Comparison of ENCODE assay signal across 15 cellular contexts in genomic region chr11:68454767-68455166, GRCh38. TPM values are rescaled to one million over a fixed set of nuclear protein-coding genes. Genes with fewer than 3 reads are reported as not detected.
DNase-seq lines count a peak whose midpoint lies in the region; ATAC-seq and TF ChIP-seq lines count a peak whose summit lies in the region.
"Had no signal": no experiment of that assay in that cellular context is flagged by ENCODE, and none has a peak within 500 bp of the region (broad histone marks: within the 10 kb centered on the region; RNA-seq: fewer than 3 reads in every experiment).

No MANE protein-coding gene starts in this region.

- no peak overlapping the region for H3K4me3 ChIP-seq in HEK293 (ENCODE audit: low read depth, low read length)
- H3K4me3 ChIP-seq in SJSA1: no peak overlapping the region
- no peak overlapping the region for H3K4me3 ChIP-seq in lower lobe of right lung
- H3K4me3 ChIP-seq in foreskin fibroblast (ENCODE audit: low read depth in 1 of 2, low read length in 2 of 2): no peak overlapping the region
- H3K4me3 ChIP-seq: pancreas, SK-N-MC, uterus had no signal

- no peak overlapping the region for H3K27ac Mint-ChIP-seq in CD14-positive monocyte
- H3K27ac Mint-ChIP-seq: B cell; stimulated activated naive CD8-positive, alpha-beta T cell treated with anti-CD3 and anti-CD28 coated beads, Interleukin-15, Interleukin-2, amounts not matched to agents 100 ng/mL and 50 ng/mL, for 24 hours had no signal

- H3K36me3 ChIP-seq in HEK293 (ENCODE audit: control insufficient read depth in 2 of 2, insufficient read depth in 1 of 2, low read length in 2 of 2) (no peaks in the 10 kb centered on the region), SJSA1 (no peaks in the 10 kb centered on the region), lower lobe of right lung (no peaks in the 10 kb centered on the region)
- H3K36me3 ChIP-seq: pancreas, uterus had no signal

- ATAC-seq in lower lobe of right lung (peak; percentile 71 to 79), GM18502 (IDR thresholded peaks at IDR 0.05; ENCODE audit: poor library complexity, unreplicated experiment) (no peak), GM18858 (IDR thresholded peaks at IDR 0.05; ENCODE audit: unreplicated experiment) (no peak)
- ATAC-seq: pancreas had no signal

- H3K9me3 ChIP-seq in HEK293 (ENCODE audit: control insufficient read depth, insufficient read depth, low read depth, low read length) (no peaks in the 10 kb centered on the region), SJSA1 (replicated peaks) (no peaks in the 10 kb centered on the region), lower lobe of right lung (no peaks in the 10 kb centered on the region)
- H3K9me3 ChIP-seq: pancreas, uterus had no signal

- POLR2A ChIA-PET in HEK293 (lab: Yijun Ruan, JAX): no interaction called here

- intact Hi-C loops in lower lobe of right lung (cut with DNase I): no loop called here
- intact Hi-C loops in CD14-positive monocyte (cut with micrococcal nuclease): no loop called here

- H3K27me3 ChIP-seq in SJSA1 (replicated peaks) (no peaks in the 10 kb centered on the region), lower lobe of right lung (ENCODE audit: low read depth) (no peaks in the 10 kb centered on the region)
- H3K27me3 ChIP-seq: pancreas, uterus had no signal

- peaks cover 1 to 20% (median 8%) of the 10 kb centered on the region in 3 donors for H3K27me3 Mint-ChIP-seq in CD14-positive monocyte (ENCODE audit: low read depth in 3 of 3)
- H3K27me3 Mint-ChIP-seq: B cell; stimulated activated naive CD8-positive, alpha-beta T cell treated with anti-CD3 and anti-CD28 coated beads, Interleukin-15, Interleukin-2, amounts not matched to agents 100 ng/mL and 50 ng/mL, for 24 hours had no signal

- H3K27ac ChIP-seq in HEK293 (ENCODE audit: extremely low read depth, low read depth, low read length): no peak overlapping the region
- 0 out of 2 replicates have a peak overlapping the region, but pooled peaks have one; percentile 1 for H3K27ac ChIP-seq in SJSA1
- H3K27ac ChIP-seq in lower lobe of right lung: no peak overlapping the region
- H3K27ac ChIP-seq: KMS-11, pancreas, SK-N-MC, uterus had no signal

- no peak overlapping the region for H3K4me3 Mint-ChIP-seq in CD14-positive monocyte
- H3K4me3 Mint-ChIP-seq: B cell; stimulated activated naive CD8-positive, alpha-beta T cell treated with anti-CD3 and anti-CD28 coated beads, Interleukin-15, Interleukin-2, amounts not matched to agents 100 ng/mL and 50 ng/mL, for 24 hours had no signal

- TF ChIP-seq CTCF in HEK293 (tag by site-specific recombination; IDR thresholded peaks at IDR 0.05) (no peak), lower lobe of right lung (IDR thresholded peaks at IDR 0.05) (no peak), CD14-positive monocyte (IDR thresholded peaks at IDR 0.05) (no peak), foreskin fibroblast (IDR thresholded peaks at IDR 0.05; ENCODE audit: low read depth, low read length) (no peak)

- CTCF ChIA-PET in HEK293 (lab: Yijun Ruan, JAX): interaction anchor here (0.6 kb wide), 1 partner anchor 45 kb away, joined by 3 read pairs; no protein-coding TSS in a partner anchor

- DNase-seq in DMS53 treated with DMSO at 0.1 percent for 48 hours (lab: John Stamatoyannopoulos, UW; ENCODE audit: unreplicated experiment) (peak; percentile 28), SJSA1 (ENCODE audit: low read depth in 1 of 2, low spot score in 2 of 2) (no peak), lower lobe of right lung (peak; percentile 64), CD14-positive monocyte (ENCODE audit: low spot score) (no peak), foreskin fibroblast (no peak)
- DNase-seq: amniotic stem cell, uterus had no signal

- H3K4me1 Mint-ChIP-seq in CD14-positive monocyte: peaks cover 6% of the 10 kb centered on the region

- H3K36me3 Mint-ChIP-seq in CD14-positive monocyte: no peaks in the 10 kb centered on the region

- H3K9me3 Mint-ChIP-seq in CD14-positive monocyte: peaks cover 0 to 3% (median 0%) of the 10 kb centered on the region in 7 donors
- H3K9me3 Mint-ChIP-seq: stimulated activated naive CD8-positive, alpha-beta T cell treated with anti-CD3 and anti-CD28 coated beads, Interleukin-15, Interleukin-2, amounts not matched to agents 100 ng/mL and 50 ng/mL, for 24 hours had no signal

- H3K4me1 ChIP-seq in HEK293 (ENCODE audit: control insufficient read depth, insufficient read depth, low read length) (no peaks in the 10 kb centered on the region), SJSA1 (replicated peaks) (peaks cover 23% of the 10 kb centered on the region), lower lobe of right lung (peaks cover 3% of the 10 kb centered on the region)
- H3K4me1 ChIP-seq: pancreas, uterus had no signal

TF ChIP-seq in HEK293, 187 proteins besides CTCF, POLR2A, EP300 and RAD21:
- TF ChIP-seq ZNF426 (tag by site-specific recombination; IDR thresholded peaks at IDR 0.05) (0 out of 2 replicates have a peak, but pooled peaks have one; percentile 2), ZNF146 (tag by site-specific recombination; IDR thresholded peaks at IDR 0.05) (no peak)
TF ChIP-seq in HEK293: peak in this region for 1.

RNA-seq across cellular contexts. Expression of gene PPP6R3, which starts 5.8 kb away (rescaled TPM):
- total RNA-seq in SJSA1 (2014; rRNA removed; shearing (Covaris generic)): 211 and 279 TPM in 2 replicates
- total RNA-seq in lower lobe of right lung: 98.0 TPM
- 10 to 100 TPM; 22.9 to 38.1 TPM for polyA plus RNA-seq in CD14-positive monocyte

Comparison
In these comparisons a context has a peak if more than half of its experiments do, and no peak if none do; other contexts are left out.
1. DNase-seq: peak in DMS53 treated with DMSO at 0.1 percent for 48 hours (single experiment) and lower lobe of right lung (single experiment); none in SJSA1 (0 of 2), CD14-positive monocyte (single experiment) and foreskin fibroblast (0 of 2).
2. ATAC-seq: peak in lower lobe of right lung (2 of 2); none in GM18502 (single experiment) and GM18858 (single experiment).